ENCODE assay signal across 1 cellular context in genomic region chr17:41534899-41535546, GRCh38.
A peak's percentile ranks its signal among the peaks of the same experiment; 100 is the strongest.
TF ChIP-seq lines count a peak whose summit lies in the region.

No MANE protein-coding gene starts in this region.

TF ChIP-seq in HepG2, 621 proteins besides CTCF, POLR2A, EP300 and RAD21:
- 0 out of 2 replicates have a peak, but pooled peaks have one; percentile 9 for TF ChIP-seq STAG1 (CRISPR knock-in tag; IDR thresholded peaks at IDR 0.05)
- TF ChIP-seq, protein P1, sequence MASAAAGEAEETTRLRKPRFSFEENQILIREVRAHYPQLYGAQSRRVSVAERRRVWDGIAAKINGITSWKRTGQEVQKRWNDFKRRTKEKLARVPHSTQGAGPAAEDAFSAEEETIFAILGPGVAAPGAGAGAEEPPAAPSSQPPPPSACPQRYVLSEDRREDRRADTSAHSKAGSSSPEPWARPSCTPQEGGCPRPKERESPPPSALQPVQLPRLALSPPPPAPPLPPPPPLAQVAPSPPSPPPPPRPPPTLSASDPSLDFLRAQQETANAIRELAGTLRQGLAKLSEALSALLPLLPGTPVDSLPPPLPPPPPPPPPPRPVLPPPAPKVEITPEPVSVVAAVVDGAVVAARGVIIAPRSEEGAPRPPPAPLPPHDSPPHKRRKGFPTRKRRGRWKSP (CRISPR knock-in tag; IDR thresholded peaks at IDR 0.05): no peak
